ENCODE assay signal across 14 cellular contexts in genomic region chr15:99453646-99454045, GRCh38.
DNase-seq lines count a peak whose midpoint lies in the region; ATAC-seq and TF ChIP-seq lines count a peak whose summit lies in the region.
"Had no signal": no experiment of that assay in that cellular context is flagged by ENCODE, and none has a peak within 500 bp of the region (broad histone marks: within the 10 kb centered on the region; RNA-seq: fewer than 3 reads in every experiment).

No MANE protein-coding gene starts in this region.

- H3K36me3 Mint-ChIP-seq in chondrocyte (ENCODE audit: low read depth), result peaks cover 4% of the 10 kb centered on the region
- H3K36me3 Mint-ChIP-seq: CD4-positive, CD25-positive, alpha-beta regulatory T cell had no signal

- H3K27ac ChIP-seq in lower lobe of right lung (peak overlapping the region; percentile 90), stomach (peak overlapping the region in 4 of 5 donors; percentile 82 to 87 (median 86))

- DNase-seq in GM13976 (ENCODE audit: low spot score) (peak; percentile 40), chondrocyte (ENCODE audit: low spot score) (no peak), lower lobe of right lung (no peak), stomach (no peak), erythroblast (lab: John Stamatoyannopoulos, UW) (no peak), DMS 273 treated with DMSO at 0.1 percent for 48 hours (lab: John Stamatoyannopoulos, UW) (no peak)
- DNase-seq: CD4-positive, CD25-positive, alpha-beta regulatory T cell; KBM-7; mesendoderm; NCI-H1436; NCI-H526 treated with DMSO at 0.1 percent for 48 hours had no signal

- H3K9me3 Mint-ChIP-seq in chondrocyte (ENCODE audit: low read depth), result peaks cover 6% of the 10 kb centered on the region

- WGBS in stomach, 5 donors, result 94 to 99% (median 96%) methylated on average over 2 to 6 of the region's 6 CpGs

- in situ Hi-C loops in GM13976 (cut with MboI; ENCODE audit: low sequenced_read_pairs, unreplicated experiment), result no loop called here

- H3K4me3 ChIP-seq in lower lobe of right lung (peak overlapping the region; percentile 32), stomach (no peak overlapping the region)

- H3K9me3 ChIP-seq in lower lobe of right lung (no peaks in the 10 kb centered on the region), stomach (no peaks in the 10 kb centered on the region)

- ATAC-seq in lower lobe of right lung (no peak), GM19452 (IDR thresholded peaks at IDR 0.05; ENCODE audit: unreplicated experiment) (no peak), HG02678 (IDR thresholded peaks at IDR 0.05; ENCODE audit: unreplicated experiment) (no peak)

- TF ChIP-seq POLR2A in stomach (IDR thresholded peaks at IDR 0.05) (no peak), erythroblast (IDR thresholded peaks at IDR 0.05; ENCODE audit: low read length) (no peak)

- H3K36me3 ChIP-seq in lower lobe of right lung (no peaks in the 10 kb centered on the region), stomach (no peaks in the 10 kb centered on the region)

- no peaks in the 10 kb centered on the region for H3K27me3 ChIP-seq in lower lobe of right lung (ENCODE audit: low read depth)
- H3K27me3 ChIP-seq in stomach, result no peaks in the 10 kb centered on the region

- peak overlapping the region; percentile 84 for H3K27ac Mint-ChIP-seq in chondrocyte (ENCODE audit: unreplicated experiment)
- H3K27ac Mint-ChIP-seq: T-helper 2 cell treated with Interferon-gamma antibody and Interleukin-4, amounts not matched to agents 5 μg/mL and 100 μg/mL, for 36 hours had no signal

- H3K4me1 Mint-ChIP-seq in chondrocyte (ENCODE audit: low read depth), result peaks cover 84% of the 10 kb centered on the region

- no peak for TF ChIP-seq EP300 in stomach (IDR thresholded peaks at IDR 0.05)

- TF ChIP-seq CTCF in GM13976 (IDR thresholded peaks at IDR 0.05; ENCODE audit: borderline replicate concordance, control extremely low read depth, extremely low read depth, insufficient read depth, missing control alignments) (no peak), chondrocyte (IDR thresholded peaks at IDR 0.05) (no peak), lower lobe of right lung (IDR thresholded peaks at IDR 0.05) (no peak), stomach (IDR thresholded peaks at IDR 0.05) (no peak)

- peaks cover 53% of the 10 kb centered on the region for H3K4me1 ChIP-seq in lower lobe of right lung
- peaks cover 41 to 47% (median 44%) of the 10 kb centered on the region in 4 donors for H3K4me1 ChIP-seq in stomach

- H3K27me3 Mint-ChIP-seq in chondrocyte (ENCODE audit: low read depth), result no peaks in the 10 kb centered on the region

- H3K4me3 Mint-ChIP-seq in chondrocyte (ENCODE audit: unreplicated experiment), result no peak overlapping the region
- H3K4me3 Mint-ChIP-seq: CD4-positive, CD25-positive, alpha-beta regulatory T cell; T-helper 2 cell treated with Interferon-gamma antibody and Interleukin-4, amounts not matched to agents 5 μg/mL and 100 μg/mL, for 36 hours had no signal

- intact Hi-C loops in lower lobe of right lung (cut with DNase I), result no loop called here
- intact Hi-C loops in stomach (cut with DNase I; ENCODE audit: low total_unique reads), result no loop called here
